In the genomic region with DNA sequence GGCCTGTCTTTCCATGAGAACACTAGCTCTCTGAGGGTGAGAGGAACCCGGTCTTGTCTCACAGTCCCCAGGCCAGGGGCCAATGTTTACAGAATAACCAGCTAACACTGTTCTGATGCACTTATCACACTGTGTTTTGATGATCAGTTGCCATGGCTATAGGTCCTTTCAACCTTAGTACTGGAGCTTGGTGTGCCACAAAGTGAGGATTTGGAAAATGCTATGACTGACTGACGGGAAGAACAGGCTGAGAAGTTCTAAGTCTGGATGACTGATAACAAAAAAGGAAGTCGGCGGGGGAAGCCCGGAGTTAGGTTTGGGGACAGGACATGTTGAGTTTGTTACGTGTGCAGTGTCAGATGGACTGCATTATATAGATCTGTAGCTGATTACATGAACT, we compare ENCODE assay signal across 9 cellular contexts.
A peak's percentile ranks its signal among the peaks of the same experiment; 100 is the strongest.
DNase-seq lines count a peak whose midpoint lies in the region; ATAC-seq, FAIRE-seq and TF ChIP-seq lines count a peak whose summit lies in the region.
"Had no signal": no experiment of that assay in that cellular context is flagged by ENCODE, and none has a peak within 500 bp of the region (broad histone marks: within the 10 kb centered on the region; RNA-seq: fewer than 3 reads in every experiment).

No MANE protein-coding gene starts in this region.

- in situ Hi-C loops in gastrocnemius medialis (cut with MboI; ENCODE audit: low sequenced_read_pairs in 4 of 4) = no loop called here

- H3K36me3 ChIP-seq in gastrocnemius medialis = no peaks in the 10 kb centered on the region

- H3K4me1 Mint-ChIP-seq in activated T-helper 1 cell treated with anti-CD3 and anti-CD28 coated beads, Interleukin-12 subunit alpha, Interleukin-12 subunit beta, Interleukin-2, Interleukin-4 antibody, amounts not matched to agents 30 ng/mL and 10 ng/mL and 1 ng/mL, durations not matched to agents 14 hours and 24 hours and 36 hours (ENCODE audit: low read depth) = peaks cover 6% of the 10 kb centered on the region

- no peak overlapping the region for H3K27ac Mint-ChIP-seq in activated T-helper 1 cell treated with anti-CD3 and anti-CD28 coated beads, Interleukin-12 subunit alpha, Interleukin-12 subunit beta, Interleukin-2, Interleukin-4 antibody, amounts not matched to agents 30 ng/mL and 10 ng/mL and 1 ng/mL, durations not matched to agents 14 hours and 24 hours and 36 hours

- no peak for TF ChIP-seq CTCF in gastrocnemius medialis (IDR thresholded peaks at IDR 0.05 in 4 of 5, conservative IDR thresholded peaks at IDR 0.05 in 1 of 5)

- H3K4me3 Mint-ChIP-seq in activated T-helper 1 cell treated with anti-CD3 and anti-CD28 coated beads, Interleukin-12 subunit alpha, Interleukin-12 subunit beta, Interleukin-2, Interleukin-4 antibody, amounts not matched to agents 30 ng/mL and 10 ng/mL and 1 ng/mL, durations not matched to agents 14 hours and 24 hours and 36 hours = no peak overlapping the region

- peaks cover 2% of the 10 kb centered on the region for H3K27me3 Mint-ChIP-seq in activated T-helper 1 cell treated with anti-CD3 and anti-CD28 coated beads, Interleukin-12 subunit alpha, Interleukin-12 subunit beta, Interleukin-2, Interleukin-4 antibody, amounts not matched to agents 30 ng/mL and 10 ng/mL and 1 ng/mL, durations not matched to agents 14 hours and 24 hours and 36 hours (ENCODE audit: insufficient read depth)

- no peak overlapping the region for H3K4me3 ChIP-seq in gastrocnemius medialis

- no peak overlapping the region for H3K27ac ChIP-seq in gastrocnemius medialis

- FAIRE-seq in GM19239 (lab: Jason Lieb, UNC) = peak; percentile 48
- no peak for FAIRE-seq in frontal cortex (lab: Jason Lieb, UNC)

- no peaks in the 10 kb centered on the region for H3K4me1 ChIP-seq in gastrocnemius medialis

- peak; percentile 91 for ATAC-seq in HG03066 (IDR thresholded peaks at IDR 0.05; ENCODE audit: low read depth, unreplicated experiment)
- ATAC-seq in gastrocnemius medialis = no peak

- no peaks in the 10 kb centered on the region for H3K27me3 ChIP-seq in gastrocnemius medialis

- DNase-seq in ELF-1 (ENCODE audit: low read depth, low spot score) (peak; percentile 4), GM19239 (ENCODE audit: insufficient read length, low spot score) (peak; percentile 4), GF-D8 (lab: John Stamatoyannopoulos, UW) (no peak), frontal cortex (ENCODE audit: low spot score in 2 of 2) (no peak), gastrocnemius medialis (no peak), NCI-H510A treated with DMSO at 0.1 percent for 48 hours (lab: John Stamatoyannopoulos, UW) (no peak)
- peak; percentile 4 for DNase-seq in activated T-helper 1 cell treated with anti-CD3 and anti-CD28 coated beads, Interleukin-12 subunit alpha, Interleukin-12 subunit beta, Interleukin-2, Interleukin-4 antibody, amounts not matched to agents 30 ng/mL and 10 ng/mL and 1 ng/mL, durations not matched to agents 14 hours and 24 hours and 36 hours (ENCODE audit: low spot score)
- DNase-seq: EL had no signal

- no peaks in the 10 kb centered on the region for H3K9me3 ChIP-seq in gastrocnemius medialis

- H3K36me3 Mint-ChIP-seq in activated T-helper 1 cell treated with anti-CD3 and anti-CD28 coated beads, Interleukin-12 subunit alpha, Interleukin-12 subunit beta, Interleukin-2, Interleukin-4 antibody, amounts not matched to agents 30 ng/mL and 10 ng/mL and 1 ng/mL, durations not matched to agents 14 hours and 24 hours and 36 hours (ENCODE audit: low read depth) = no peaks in the 10 kb centered on the region

- intact Hi-C loops in activated T-helper 1 cell treated with anti-CD3 and anti-CD28 coated beads, Interleukin-12 subunit alpha, Interleukin-12 subunit beta, Interleukin-2, Interleukin-4 antibody, amounts not matched to agents 30 ng/mL and 10 ng/mL and 1 ng/mL, durations not matched to agents 14 hours and 24 hours and 36 hours (cut with micrococcal nuclease) = no loop called here
- intact Hi-C loops in gastrocnemius medialis (cut with DNase I; ENCODE audit: low total_unique reads) = no loop called here

- H3K9me3 Mint-ChIP-seq in activated T-helper 1 cell treated with anti-CD3 and anti-CD28 coated beads, Interleukin-12 subunit alpha, Interleukin-12 subunit beta, Interleukin-2, Interleukin-4 antibody, amounts not matched to agents 30 ng/mL and 10 ng/mL and 1 ng/mL, durations not matched to agents 14 hours and 24 hours and 36 hours = no peaks in the 10 kb centered on the region

- no peak for TF ChIP-seq POLR2A in gastrocnemius medialis (IDR thresholded peaks at IDR 0.05)

Comparison
In these comparisons a context has a peak if more than half of its experiments do, and no peak if none do; other contexts are left out.
1. DNase-seq: peak in ELF-1 (single experiment), GM19239 (single experiment) and activated T-helper 1 cell treated with anti-CD3 and anti-CD28 coated beads, Interleukin-12 subunit alpha, Interleukin-12 subunit beta, Interleukin-2, Interleukin-4 antibody, amounts not matched to agents 30 ng/mL and 10 ng/mL and 1 ng/mL, durations not matched to agents 14 hours and 24 hours and 36 hours (single experiment); none in GF-D8 (single experiment), frontal cortex (0 of 2), gastrocnemius medialis (0 of 2) and NCI-H510A treated with DMSO at 0.1 percent for 48 hours (single experiment).